In genomic region chr12:100058482-100059029, GRCh38 we compare ENCODE assay signal across 10 cellular contexts.
A peak's percentile ranks its signal among the peaks of the same experiment; 100 is the strongest.
DNase-seq lines count a peak whose midpoint lies in the region; ATAC-seq and TF ChIP-seq lines count a peak whose summit lies in the region.
"Had no signal": no experiment of that assay in that cellular context is flagged by ENCODE, and none has a peak within 500 bp of the region (broad histone marks: within the 10 kb centered on the region; RNA-seq: fewer than 3 reads in every experiment).

No MANE protein-coding gene starts in this region.

- POLR2A ChIA-PET in A673 (lab: Charles Lee; ENCODE audit: low non-redundant PET): no interaction called here

- H3K4me3 ChIP-seq in A673 (ENCODE audit: low read depth, low read length, poor library complexity, severe bottlenecking): no peak overlapping the region
- no peak overlapping the region for H3K4me3 ChIP-seq in esophagus muscularis mucosa
- H3K4me3 ChIP-seq in H7 (ENCODE audit: insufficient read depth, low read depth, low read length): no peak overlapping the region

- H3K27ac ChIP-seq in A673 (ENCODE audit: low read depth, low read length, poor library complexity, severe bottlenecking) (no peak overlapping the region), esophagus muscularis mucosa (replicated peaks in 1 of 4) (no peak overlapping the region)
- H3K27ac ChIP-seq: KMS-11 had no signal

- BruUV-seq in A673 (replicated peaks; lab: Mats Ljungman, UMichigan): no TSS peak

- H3K9me3 ChIP-seq in A673 (ENCODE audit: low read depth, low read length, poor library complexity, severe bottlenecking) (no peaks in the 10 kb centered on the region), esophagus muscularis mucosa (no peaks in the 10 kb centered on the region)

- H3K9me3 Mint-ChIP-seq in natural killer cell: no peaks in the 10 kb centered on the region

- CTCF ChIA-PET in A673 (lab: Charles Lee): no interaction called here

- H3K27me3 Mint-ChIP-seq in natural killer cell (ENCODE audit: low read depth in 2 of 2): no peaks in the 10 kb centered on the region

- TF ChIP-seq POLR2A in esophagus muscularis mucosa (IDR thresholded peaks at IDR 0.05; ENCODE audit: low read depth): no peak

- H3K36me3 Mint-ChIP-seq in natural killer cell: peaks cover 19% of the 10 kb centered on the region

- TF ChIP-seq CTCF in A673 (conservative IDR thresholded peaks at IDR 0.05; ENCODE audit: low read depth, low read length): peak; percentile 36; the same call in 1 of the 2 replicates
- peak in 2 of 3 experiments; percentile 7 to 12 for TF ChIP-seq CTCF in esophagus muscularis mucosa (IDR thresholded peaks at IDR 0.05)
- no peak for TF ChIP-seq CTCF in natural killer cell (IDR thresholded peaks at IDR 0.05)

- H3K27me3 ChIP-seq in A673 (replicated peaks; ENCODE audit: insufficient read depth, low read depth, low read length, poor library complexity) (no peaks in the 10 kb centered on the region), esophagus muscularis mucosa (no peaks in the 10 kb centered on the region), H7 (ENCODE audit: control insufficient read depth, insufficient read depth, low read length) (no peaks in the 10 kb centered on the region)

- intact Hi-C loops in A673 (cut with micrococcal nuclease; ENCODE audit: unreplicated experiment) (loop anchor here (10.0 kb wide), 1 partner anchor 136 kb away; no protein-coding TSS in a partner anchor), esophagus muscularis mucosa (cut with DNase I) (no loop called here), natural killer cell (cut with micrococcal nuclease) (no loop called here)

- TF ChIP-seq EP300 in esophagus muscularis mucosa (IDR thresholded peaks at IDR 0.05): no peak

- 65% methylated on average over 3 of the region's 3 CpGs for WGBS in esophagus muscularis mucosa

- no peak overlapping the region for H3K4me3 Mint-ChIP-seq in natural killer cell
- H3K4me3 Mint-ChIP-seq: activated T-cell treated with anti-CD3 and anti-CD28 coated beads, Interleukin-2, amount 50 U/mL, for 4 hours had no signal

- peak overlapping the region in 1 of 2 donors; percentile 29 for H3K27ac Mint-ChIP-seq in natural killer cell

- ATAC-seq in GM19372 (IDR thresholded peaks at IDR 0.05; ENCODE audit: low read depth, unreplicated experiment) (peak; percentile 67), natural killer cell (no peak)
- ATAC-seq: activated T-cell treated with anti-CD3 and anti-CD28 coated beads, Interleukin-2, amount 50 U/mL, for 4 hours had no signal

- H3K36me3 ChIP-seq in A673 (ENCODE audit: insufficient read depth, low read length, poor library complexity, severe bottlenecking): peaks cover 14% of the 10 kb centered on the region
- H3K36me3 ChIP-seq in esophagus muscularis mucosa: peaks cover 12 to 73% (median 52%) of the 10 kb centered on the region in 4 donors
- H3K36me3 ChIP-seq in H7 (replicated peaks; ENCODE audit: control insufficient read depth, insufficient read depth, low read length): no peaks in the 10 kb centered on the region; the same call in 1 of the 2 replicates

- H3K4me1 ChIP-seq in A673 (ENCODE audit: insufficient read depth, low read length, poor library complexity, severe bottlenecking) (no peaks in the 10 kb centered on the region), esophagus muscularis mucosa (no peaks in the 10 kb centered on the region)

- DNase-seq in A673 (ENCODE audit: low spot score) (peak; percentile 38), LHCN-M2 (ENCODE audit: low read depth) (peak; percentile 84), esophagus muscularis mucosa (ENCODE audit: extremely low spot score) (no peak), natural killer cell (no peak), NCI-H2171 (lab: John Stamatoyannopoulos, UW) (no peak), H7 (no peak)
- DNase-seq in activated effector memory CD4-positive, alpha-beta T cell treated with anti-CD3 and anti-CD28 coated beads, Interleukin-2, amount 50 U/mL, for 16 hours: no peak
- DNase-seq: activated T-cell treated with anti-CD3 and anti-CD28 coated beads, Interleukin-2, amount 50 U/mL, for 4 hours had no signal

- H3K4me1 Mint-ChIP-seq in natural killer cell: no peaks in the 10 kb centered on the region

Comparison
In these comparisons a context has a peak if more than half of its experiments do, and no peak if none do; other contexts are left out.
1. DNase-seq: peak in A673 (single experiment) and LHCN-M2 (single experiment); none in esophagus muscularis mucosa (single experiment), natural killer cell (single experiment), NCI-H2171 (single experiment), H7 (single experiment) and activated effector memory CD4-positive, alpha-beta T cell treated with anti-CD3 and anti-CD28 coated beads, Interleukin-2, amount 50 U/mL, for 16 hours (single experiment).